In genomic region chr5:123520677-123521247, GRCh38 we compare ENCODE assay signal across 16 cellular contexts. TPM values are rescaled to one million over a fixed set of nuclear protein-coding genes. Genes with fewer than 3 reads are reported as not detected.
DNase-seq lines count a peak whose midpoint lies in the region; ATAC-seq and TF ChIP-seq lines count a peak whose summit lies in the region.
"Had no signal": no experiment of that assay in that cellular context is flagged by ENCODE, and none has a peak within 500 bp of the region (broad histone marks: within the 10 kb centered on the region; RNA-seq: fewer than 3 reads in every experiment).

No MANE protein-coding gene starts in this region.

- H3K4me3 Mint-ChIP-seq in natural killer cell treated with Interleukin-12 subunit alpha and Interleukin-12 subunit beta and Interleukin-15 and Interleukin-18, amount 100 ng/mL, for 72 hours, result no peak overlapping the region
- H3K4me3 Mint-ChIP-seq in Caco-2 (ENCODE audit: unreplicated experiment), result no peak overlapping the region
- H3K4me3 Mint-ChIP-seq: activated naive CD4-positive, alpha-beta T cell treated with anti-CD3 and anti-CD28 coated beads, Interleukin-2, amount 50 U/mL, for 24 hours; stimulated activated naive CD8-positive, alpha-beta T cell treated with anti-CD3 and anti-CD28 coated beads, Interleukin-15, Interleukin-2, amounts not matched to agents 100 ng/mL and 50 ng/mL, for 24 hours had no signal

- no TSS peak for BruUV-seq in Caco-2 (replicated peaks; lab: Mats Ljungman, UMichigan)

- H3K27ac Mint-ChIP-seq in natural killer cell treated with Interleukin-12 subunit alpha and Interleukin-12 subunit beta and Interleukin-15 and Interleukin-18, amount 100 ng/mL, for 72 hours, result no peak overlapping the region
- no peak overlapping the region for H3K27ac Mint-ChIP-seq in Caco-2 (ENCODE audit: unreplicated experiment)
- H3K27ac Mint-ChIP-seq: activated naive CD4-positive, alpha-beta T cell treated with anti-CD3 and anti-CD28 coated beads, Interleukin-2, amount 50 U/mL, for 24 hours; stimulated activated naive CD8-positive, alpha-beta T cell treated with anti-CD3 and anti-CD28 coated beads, Interleukin-15, Interleukin-2, amounts not matched to agents 100 ng/mL and 50 ng/mL, for 24 hours had no signal

- ATAC-seq in HG02885 (IDR thresholded peaks at IDR 0.05; ENCODE audit: poor library complexity, unreplicated experiment) (peak; percentile 76), HG03575 (IDR thresholded peaks at IDR 0.05; ENCODE audit: extremely low read depth, insufficient number of reproducible peaks, low FRiP score, unreplicated experiment) (peak; percentile 69)
- no peak for ATAC-seq in natural killer cell treated with Interleukin-12 subunit alpha and Interleukin-12 subunit beta and Interleukin-15 and Interleukin-18, amount 100 ng/mL, for 72 hours

- TF ChIP-seq CTCF in GM13977 (IDR thresholded peaks at IDR 0.05; ENCODE audit: extremely low read depth, insufficient read depth, missing control alignments) (no peak), GM20000 (IDR thresholded peaks at IDR 0.05; ENCODE audit: extremely low read depth, missing control alignments) (no peak), Caco-2 (IDR thresholded peaks at IDR 0.05; ENCODE audit: insufficient read depth in 1 of 2, low read depth in 1 of 2, low read length in 1 of 2, severe bottlenecking in 1 of 2, unreplicated experiment in 1 of 2) (no peak)

- H3K4me1 ChIP-seq in Caco-2, result no peaks in the 10 kb centered on the region

- peaks cover 41 to 42% of the 10 kb centered on the region in 2 donors for H3K4me1 Mint-ChIP-seq in natural killer cell treated with Interleukin-12 subunit alpha and Interleukin-12 subunit beta and Interleukin-15 and Interleukin-18, amount 100 ng/mL, for 72 hours (ENCODE audit: low read depth in 2 of 2)
- no peaks in the 10 kb centered on the region for H3K4me1 Mint-ChIP-seq in Caco-2 (ENCODE audit: low read depth, unreplicated experiment)

- H3K27me3 ChIP-seq in Caco-2 (replicated peaks; ENCODE audit: control insufficient read depth, insufficient read depth, low read length), result no peaks in the 10 kb centered on the region
- H3K27me3 ChIP-seq: BLaER1 treated with 17β-estradiol and CSF1 and Interleukin-3, amounts not matched to agents 10 nM and 100 nM had no signal

- no peak overlapping the region for H3K4me3 ChIP-seq in Caco-2 (ENCODE audit: low read depth, low read length)
- H3K4me3 ChIP-seq: BLaER1 treated with 17β-estradiol and CSF1 and Interleukin-3, amounts not matched to agents 10 nM and 100 nM; left ventricle myocardium inferior had no signal

- no peaks in the 10 kb centered on the region for H3K36me3 ChIP-seq in Caco-2 (ENCODE audit: control insufficient read depth, insufficient read depth, low read length)
- H3K36me3 ChIP-seq: left ventricle myocardium inferior had no signal

- no peaks in the 10 kb centered on the region for H3K36me3 Mint-ChIP-seq in natural killer cell treated with Interleukin-12 subunit alpha and Interleukin-12 subunit beta and Interleukin-15 and Interleukin-18, amount 100 ng/mL, for 72 hours
- no peaks in the 10 kb centered on the region for H3K36me3 Mint-ChIP-seq in Caco-2 (ENCODE audit: insufficient read depth, unreplicated experiment)

- CTCF ChIA-PET in Caco-2 (lab: Charles Lee), result no interaction called here

- peak; percentile 15 for DNase-seq in GM13977 (ENCODE audit: low spot score)
- peak; percentile 26 for DNase-seq in GM20000 (ENCODE audit: low spot score)
- no peak for DNase-seq in natural killer cell treated with Interleukin-12 subunit alpha and Interleukin-12 subunit beta and Interleukin-15 and Interleukin-18, amount 100 ng/mL, for 72 hours (ENCODE audit: low spot score)
- no peak for DNase-seq in Caco-2
- no peak for DNase-seq in COLO829 (ENCODE audit: low spot score)
- no peak for DNase-seq in putamen (ENCODE audit: low spot score)
- DNase-seq: activated CD4-positive, alpha-beta T cell treated with anti-CD3 and anti-CD28 coated beads for 4 hours; cortex of kidney; GF-D8; left ventricle myocardium inferior; NCI-H510A had no signal

- POLR2A ChIA-PET in Caco-2 (lab: Charles Lee), result no interaction called here

- no peaks in the 10 kb centered on the region for H3K9me3 Mint-ChIP-seq in natural killer cell treated with Interleukin-12 subunit alpha and Interleukin-12 subunit beta and Interleukin-15 and Interleukin-18, amount 100 ng/mL, for 72 hours
- no peaks in the 10 kb centered on the region for H3K9me3 Mint-ChIP-seq in Caco-2 (ENCODE audit: unreplicated experiment)
- H3K9me3 Mint-ChIP-seq: activated naive CD4-positive, alpha-beta T cell treated with anti-CD3 and anti-CD28 coated beads, Interleukin-2, amount 50 U/mL, for 24 hours; stimulated activated naive CD8-positive, alpha-beta T cell treated with anti-CD3 and anti-CD28 coated beads, Interleukin-15, Interleukin-2, amounts not matched to agents 100 ng/mL and 50 ng/mL, for 24 hours had no signal

- in situ Hi-C loops in GM13977 (cut with MboI; ENCODE audit: low pct_unique_long_range_greater_than_20kb, low sequenced_read_pairs, unreplicated experiment), result no loop called here

- H3K9me3 ChIP-seq in Caco-2, result no peaks in the 10 kb centered on the region
- H3K9me3 ChIP-seq: left ventricle myocardium inferior had no signal

- intact Hi-C loops in Caco-2 (cut with micrococcal nuclease; ENCODE audit: unreplicated experiment), result no loop called here

- no peaks in the 10 kb centered on the region for H3K27me3 Mint-ChIP-seq in natural killer cell treated with Interleukin-12 subunit alpha and Interleukin-12 subunit beta and Interleukin-15 and Interleukin-18, amount 100 ng/mL, for 72 hours
- H3K27me3 Mint-ChIP-seq in Caco-2 (ENCODE audit: insufficient read depth, unreplicated experiment), result no peaks in the 10 kb centered on the region
- H3K27me3 Mint-ChIP-seq: activated naive CD4-positive, alpha-beta T cell treated with anti-CD3 and anti-CD28 coated beads, Interleukin-2, amount 50 U/mL, for 24 hours; stimulated activated naive CD8-positive, alpha-beta T cell treated with anti-CD3 and anti-CD28 coated beads, Interleukin-15, Interleukin-2, amounts not matched to agents 100 ng/mL and 50 ng/mL, for 24 hours had no signal

RNA-seq across cellular contexts. Expression of gene CSNK1G3, which starts 8.8 kb away (rescaled TPM):
- total RNA-seq in natural killer cell treated with Interleukin-12 subunit alpha and Interleukin-12 subunit beta and Interleukin-15 and Interleukin-18, amount 100 ng/mL, for 72 hours, result 10 to 100 TPM; 34.3 to 35.4 TPM
- 39.4 and 40.4 TPM in 2 replicates for total RNA-seq in Caco-2 (2022)

Comparison
In these comparisons a context has a peak if more than half of its experiments do, and no peak if none do; other contexts are left out.
1. DNase-seq: peak in GM13977 (single experiment) and GM20000 (single experiment); none in natural killer cell treated with Interleukin-12 subunit alpha and Interleukin-12 subunit beta and Interleukin-15 and Interleukin-18, amount 100 ng/mL, for 72 hours (single experiment), Caco-2 (0 of 2), COLO829 (single experiment) and putamen (single experiment).
2. ATAC-seq: peak in HG02885 (single experiment) and HG03575 (single experiment); none in natural killer cell treated with Interleukin-12 subunit alpha and Interleukin-12 subunit beta and Interleukin-15 and Interleukin-18, amount 100 ng/mL, for 72 hours (0 of 2).